8 cellular contexts compared by ENCODE assay signal in the genomic region with DNA sequence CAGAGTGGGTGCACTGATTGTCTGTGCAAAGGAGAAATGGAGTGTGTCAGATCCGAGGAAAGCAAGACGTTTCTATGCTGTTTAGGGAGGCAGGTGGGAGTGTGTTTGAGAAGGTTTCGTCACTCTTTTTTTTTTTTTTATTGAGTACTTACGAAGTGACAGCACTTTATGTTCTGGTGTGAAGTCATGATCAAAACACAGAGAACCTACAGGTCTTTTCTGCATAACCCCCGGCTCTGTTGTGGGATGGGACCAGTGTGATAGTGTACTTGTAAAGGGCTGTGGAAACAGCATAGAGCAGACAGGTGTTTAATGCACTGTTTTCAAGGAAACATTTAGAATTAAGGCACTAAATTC. TPM values are rescaled to one million over a fixed set of nuclear protein-coding genes. Genes with fewer than 3 reads are reported as not detected.
A peak's percentile ranks its signal among the peaks of the same experiment; 100 is the strongest.
DNase-seq lines count a peak whose midpoint lies in the region; ATAC-seq and TF ChIP-seq lines count a peak whose summit lies in the region.

No MANE protein-coding gene starts in this region.

- peak; percentile 24 for DNase-seq in activated CD8-positive, alpha-beta memory T cell treated with anti-CD3 and anti-CD28 coated beads, Interleukin-2, amount 50 U/mL, for 1 hour (ENCODE audit: extremely low read depth)
- DNase-seq in activated CD8-positive, alpha-beta memory T cell treated with anti-CD3 and anti-CD28 coated beads, Interleukin-2, amount 50 U/mL, for 4 hours, result no peak
- DNase-seq in glutamatergic neuron (no peak), gastrocnemius medialis (no peak), islet precursor cell (no peak)

- H3K4me3 ChIP-seq in WI38 (ENCODE audit: low read depth, low read length), result peak overlapping the region; percentile 97
- H3K4me3 ChIP-seq in gastrocnemius medialis, result peak overlapping the region; percentile 77 to 97 (median 88)

- in situ Hi-C loops in gastrocnemius medialis (cut with MboI; ENCODE audit: low sequenced_read_pairs in 4 of 4), result loop anchor here (10.0 to 25.0 kb wide), 2 partner anchors 70 to 907 kb away; a partner anchor contains a TSS

- no peaks in the 10 kb centered on the region for H3K9me3 ChIP-seq in gastrocnemius medialis

- peak overlapping the region; percentile 86 to 96 (median 90) for H3K27ac ChIP-seq in gastrocnemius medialis

- H3K27ac Mint-ChIP-seq in glutamatergic neuron (ENCODE audit: unreplicated experiment), result peak overlapping the region; percentile 95

- H3K36me3 Mint-ChIP-seq in glutamatergic neuron (ENCODE audit: unreplicated experiment), result no peaks in the 10 kb centered on the region

- TF ChIP-seq CTCF in WI38 (IDR thresholded peaks at IDR 0.05; ENCODE audit: low read depth, low read length), result no peak
- no peak for TF ChIP-seq CTCF in glutamatergic neuron (IDR thresholded peaks at IDR 0.05; ENCODE audit: partially characterized antibody, unreplicated experiment)
- TF ChIP-seq CTCF in gastrocnemius medialis (IDR thresholded peaks at IDR 0.05 in 4 of 5, conservative IDR thresholded peaks at IDR 0.05 in 1 of 5), result no peak

- H3K36me3 ChIP-seq in gastrocnemius medialis, result peaks cover 0 to 21% of the 10 kb centered on the region in 2 donors

- H3K27me3 Mint-ChIP-seq in glutamatergic neuron (ENCODE audit: unreplicated experiment), result peaks cover 3% of the 10 kb centered on the region

- peaks cover 12 to 15% of the 10 kb centered on the region in 2 donors for H3K4me1 ChIP-seq in gastrocnemius medialis

- TF ChIP-seq POLR2A in gastrocnemius medialis (IDR thresholded peaks at IDR 0.05), result no peak

- H3K4me3 Mint-ChIP-seq in glutamatergic neuron (ENCODE audit: unreplicated experiment), result peak overlapping the region; percentile 98

- ATAC-seq in gastrocnemius medialis (peak in 1 of 2 donors; percentile 22), GM19035 (IDR thresholded peaks at IDR 0.05; ENCODE audit: unreplicated experiment) (no peak), GM18498 (IDR thresholded peaks at IDR 0.05; ENCODE audit: unreplicated experiment) (no peak)

- H3K27me3 ChIP-seq in gastrocnemius medialis, result no peaks in the 10 kb centered on the region

- peaks cover 7% of the 10 kb centered on the region for H3K4me1 Mint-ChIP-seq in glutamatergic neuron (ENCODE audit: low read depth, unreplicated experiment)

- intact Hi-C loops in gastrocnemius medialis (cut with DNase I; ENCODE audit: low total_unique reads), result loop anchor here (1.0 to 5.0 kb wide), 3 partner anchors 52 to 1348 kb away; a partner anchor contains a TSS

- H3K9me3 Mint-ChIP-seq in glutamatergic neuron (ENCODE audit: unreplicated experiment), result no peaks in the 10 kb centered on the region

RNA-seq across cellular contexts. Expression of a gene that starts 26.7 kb away (rescaled TPM):
- total RNA-seq in glutamatergic neuron (ENCODE audit: unreplicated experiment) (65.4 TPM), gastrocnemius medialis (10 to 100 TPM; 24.1 to 75.3 (median 47.9) TPM)

RNA-seq across cellular contexts. Expression of a gene that starts 54.9 kb away (rescaled TPM):
- total RNA-seq in glutamatergic neuron (ENCODE audit: unreplicated experiment), result 10.4 TPM
- 1 to 10 TPM; 1.5 to 3.4 (median 1.6) TPM for total RNA-seq in gastrocnemius medialis
